Comparison of ENCODE assay signal across 1 cellular context in the genomic region with DNA sequence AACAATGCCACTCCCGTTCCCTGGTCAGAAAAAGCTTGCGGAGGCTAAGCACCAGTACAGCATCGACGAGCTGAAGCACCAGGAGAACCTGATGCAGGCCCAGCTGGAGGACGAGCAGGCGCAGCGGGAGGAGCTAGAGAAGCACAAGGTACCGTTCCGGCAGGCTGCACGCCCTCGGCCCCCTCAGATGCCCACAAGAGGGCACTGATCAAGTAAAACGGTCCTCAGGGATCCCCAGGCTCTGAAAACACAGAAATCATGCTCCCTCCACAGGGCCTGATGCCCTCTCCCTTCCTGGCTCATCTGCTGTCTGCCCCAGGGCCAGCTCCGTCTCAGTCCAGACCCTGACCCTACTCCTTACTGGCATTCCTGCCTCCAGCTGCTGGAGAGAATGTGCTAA.
A peak's percentile ranks its signal among the peaks of the same experiment; 100 is the strongest.
TF ChIP-seq lines count a peak whose summit lies in the region.

No MANE protein-coding gene starts in this region.

TF ChIP-seq in H1, 55 proteins besides CTCF, POLR2A, EP300 and RAD21:
- TF ChIP-seq SP1 (IDR thresholded peaks at IDR 0.05; ENCODE audit: low read depth, low read length), result no peak
- TF ChIP-seq YY1 (IDR thresholded peaks at IDR 0.05; ENCODE audit: low read depth, low read length), result 0 out of 2 replicates have a peak, but pooled peaks have one; percentile 47
- peak; percentile 39; the same call in 1 of the 2 replicates for TF ChIP-seq GABPA (IDR thresholded peaks at IDR 0.05; ENCODE audit: borderline replicate concordance, insufficient read depth, low read length)
- TF ChIP-seq, protein P1, sequence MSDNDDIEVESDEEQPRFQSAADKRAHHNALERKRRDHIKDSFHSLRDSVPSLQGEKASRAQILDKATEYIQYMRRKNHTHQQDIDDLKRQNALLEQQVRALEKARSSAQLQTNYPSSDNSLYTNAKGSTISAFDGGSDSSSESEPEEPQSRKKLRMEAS (IDR thresholded peaks at IDR 0.05), result peak; percentile 49; the same call in 1 of the 2 replicates
- TF ChIP-seq CREB1 (IDR thresholded peaks at IDR 0.05), result no peak
